Comparison of ENCODE assay signal across 1 cellular context in the genomic region with DNA sequence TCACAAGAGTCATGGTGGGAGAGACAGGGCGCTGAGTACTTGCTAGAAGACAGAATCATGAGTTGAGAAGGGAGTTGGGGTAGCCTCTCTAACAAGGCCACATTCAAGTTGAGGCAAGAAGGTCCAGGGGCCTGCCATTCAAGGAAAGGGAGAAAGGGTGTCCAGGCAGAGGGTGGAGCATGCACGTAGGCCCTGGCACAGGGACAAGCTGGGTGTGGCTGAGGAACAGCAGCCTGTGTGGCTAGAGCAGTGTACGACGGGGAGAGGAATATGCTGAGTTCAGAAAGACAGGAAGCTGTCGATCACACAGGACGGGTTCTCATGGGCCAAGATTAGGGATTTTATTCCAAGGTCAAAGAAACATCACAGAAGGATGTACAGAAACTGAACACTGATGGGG.
A peak's percentile ranks its signal among the peaks of the same experiment; 100 is the strongest.
TF ChIP-seq lines count a peak whose summit lies in the region.

No MANE protein-coding gene starts in this region.

TF ChIP-seq in K562, 482 proteins besides CTCF, POLR2A, EP300 and RAD21:
- no peak for TF ChIP-seq ARID1B (IDR thresholded peaks at IDR 0.05)
- 0 out of 2 replicates have a peak, but pooled peaks have one; percentile 29 for TF ChIP-seq NFIC (IDR thresholded peaks at IDR 0.05)
- TF ChIP-seq ZNF165 (CRISPR knock-in tag; IDR thresholded peaks at IDR 0.05; ENCODE audit: borderline replicate concordance) = peak; percentile 90; the same call in 1 of the 2 replicates
- no peak for TF ChIP-seq HEY1 (CRISPR knock-in tag; IDR thresholded peaks at IDR 0.05; ENCODE audit: borderline replicate concordance)
- TF ChIP-seq PRPF4 (IDR thresholded peaks at IDR 0.05; ENCODE audit: insufficient read depth, low read depth, low read length, poor library complexity, severe bottlenecking) = no peak
- TF ChIP-seq TSC22D4 (tag; IDR thresholded peaks at IDR 0.05) = no peak
- TF ChIP-seq, protein P1, sequence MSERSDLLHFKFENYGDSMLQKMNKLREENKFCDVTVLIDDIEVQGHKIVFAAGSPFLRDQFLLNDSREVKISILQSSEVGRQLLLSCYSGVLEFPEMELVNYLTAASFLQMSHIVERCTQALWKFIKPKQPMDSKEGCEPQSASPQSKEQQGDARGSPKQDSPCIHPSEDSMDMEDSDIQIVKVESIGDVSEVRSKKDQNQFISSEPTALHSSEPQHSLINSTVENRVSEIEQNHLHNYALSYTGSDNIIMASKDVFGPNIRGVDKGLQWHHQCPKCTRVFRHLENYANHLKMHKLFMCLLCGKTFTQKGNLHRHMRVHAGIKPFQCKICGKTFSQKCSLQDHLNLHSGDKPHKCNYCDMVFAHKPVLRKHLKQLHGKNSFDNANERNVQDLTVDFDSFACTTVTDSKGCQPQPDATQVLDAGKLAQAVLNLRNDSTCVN (CRISPR knock-in tag; IDR thresholded peaks at IDR 0.05) = no peak
